In the genomic region with DNA sequence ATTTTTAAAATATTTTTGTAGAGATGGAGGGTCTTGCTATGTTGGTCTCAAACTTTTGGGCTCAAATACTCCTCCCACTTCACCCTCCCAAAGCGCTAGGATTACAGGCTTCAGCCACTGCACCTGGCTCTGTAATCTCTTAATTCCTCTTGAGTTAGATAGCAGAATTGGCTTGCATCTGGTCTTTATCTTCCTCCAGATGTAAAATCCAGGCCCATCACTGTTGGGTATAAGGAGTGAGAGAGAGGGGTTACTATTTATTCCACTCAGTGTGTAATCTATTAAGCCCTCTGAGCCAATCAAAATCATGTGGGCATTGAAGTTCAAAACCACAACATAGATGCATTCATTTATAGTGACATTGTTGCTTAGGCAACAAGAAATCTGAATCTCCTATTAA, we compare ENCODE assay signal across 22 cellular contexts. TPM values are rescaled to one million over a fixed set of nuclear protein-coding genes. Genes with fewer than 3 reads are reported as not detected.
DNase-seq lines count a peak whose midpoint lies in the region; ATAC-seq, FAIRE-seq and TF ChIP-seq lines count a peak whose summit lies in the region.
"Had no signal": no experiment of that assay in that cellular context is flagged by ENCODE, and none has a peak within 500 bp of the region (broad histone marks: within the 10 kb centered on the region; RNA-seq: fewer than 3 reads in every experiment).

No MANE protein-coding gene starts in this region.

- peak in 1 of 2 experiments; percentile 25; a peak in 1 of 4 replicates for TF ChIP-seq EP300 in SK-N-SH (IDR thresholded peaks at IDR 0.05; ENCODE audit: borderline replicate concordance in 1 of 2, low read depth in 1 of 2, low read length in 1 of 2)

- DNase-seq in BE2C (peak; percentile 32), NCI-H524 treated with DMSO at 0.1 percent for 48 hours (lab: John Stamatoyannopoulos, UW) (peak; percentile 75), SK-N-SH (peak; percentile 8), dorsolateral prefrontal cortex (no peak), kidney (no peak)
- no peak for DNase-seq in activated CD4-positive, alpha-beta T cell treated with anti-CD3 and anti-CD28 coated beads for 36 hours
- DNase-seq: AML-193, DMS153, DMS79 treated with DMSO at 0.1 percent for 48 hours, GF-D8, GOT3, H7, HFFc6 had no signal

- no peak overlapping the region for H2AFZ ChIP-seq in SK-N-SH (ENCODE audit: low read depth)

- H3K27me3 ChIP-seq in BE2C: no peaks in the 10 kb centered on the region
- no peaks in the 10 kb centered on the region for H3K27me3 ChIP-seq in SK-N-SH (ENCODE audit: insufficient read depth)
- no peaks in the 10 kb centered on the region for H3K27me3 ChIP-seq in dorsolateral prefrontal cortex
- H3K27me3 ChIP-seq: BLaER1 had no signal

- H3K27ac ChIP-seq in SK-N-SH (ENCODE audit: low read depth in 2 of 2, low read length in 1 of 2) (no peak overlapping the region; a peak in 1 of 4 replicates), dorsolateral prefrontal cortex (peak overlapping the region in 41 of 59 donors; percentile 5 to 92 (median 70)), kidney (ENCODE audit: low read depth in 2 of 2, low read length in 2 of 2) (no peak overlapping the region)
- H3K27ac ChIP-seq: 22Rv1, A549, BLaER1 had no signal

- no peaks in the 10 kb centered on the region for H3K36me3 Mint-ChIP-seq in activated CD4-positive, alpha-beta T cell treated with anti-CD3 and anti-CD28 coated beads for 36 hours (ENCODE audit: low read depth)
- H3K36me3 Mint-ChIP-seq: CD14-positive monocyte; CD4-positive, alpha-beta memory T cell had no signal

- POLR2A ChIA-PET in SK-N-SH (lab: Yijun Ruan, JAX): no interaction called here
- POLR2A ChIA-PET in activated CD4-positive, alpha-beta T cell treated with anti-CD3 and anti-CD28 coated beads for 36 hours (lab: Charles Lee): no interaction called here

- H3K4me1 ChIP-seq in BE2C: peaks cover 31% of the 10 kb centered on the region
- H3K4me1 ChIP-seq in SK-N-SH (ENCODE audit: control insufficient read depth in 1 of 2, insufficient read depth in 2 of 2, low read depth in 1 of 2, low read length in 1 of 2): peaks cover 0 to 19% of the 10 kb centered on the region in 2 experiments; a peak in 2 of 4 replicates
- H3K4me1 ChIP-seq in kidney (ENCODE audit: control insufficient read depth in 1 of 2, insufficient read depth in 1 of 2, low read depth in 1 of 2, low read length in 2 of 2): no peaks in the 10 kb centered on the region

- no peak for ATAC-seq in activated CD4-positive, alpha-beta T cell treated with anti-CD3 and anti-CD28 coated beads for 36 hours
- ATAC-seq in GM18858 (IDR thresholded peaks at IDR 0.05; ENCODE audit: unreplicated experiment) (no peak), HG02852 (IDR thresholded peaks at IDR 0.05; ENCODE audit: unreplicated experiment) (no peak)
- ATAC-seq: A549, HCT116, HepG2 had no signal

- H3F3A ChIP-seq in SK-N-SH (replicated peaks; ENCODE audit: insufficient read depth): no peaks in the 10 kb centered on the region

- intact Hi-C loops in dorsolateral prefrontal cortex (cut with DNase I) (no loop called here), kidney (cut with DNase I) (no loop called here)
- intact Hi-C loops in activated CD4-positive, alpha-beta T cell treated with anti-CD3 and anti-CD28 coated beads for 36 hours (cut with DNase I, micrococcal nuclease): no loop called here

- H3K4me3 ChIP-seq in BE2C (ENCODE audit: low read depth, low read length) (no peak overlapping the region), SK-N-SH (ENCODE audit: low read depth in 2 of 2, low read length in 1 of 2) (no peak overlapping the region), dorsolateral prefrontal cortex (no peak overlapping the region), kidney (ENCODE audit: low read length in 2 of 2) (no peak overlapping the region)
- H3K4me3 ChIP-seq: A549, BLaER1 had no signal

- CTCF ChIA-PET in SK-N-SH (lab: Yijun Ruan, JAX): interaction anchor here (2.1 kb wide), 1 partner anchor 145 kb away, joined by 5 read pairs; no protein-coding TSS in a partner anchor
- CTCF ChIA-PET in activated CD4-positive, alpha-beta T cell treated with anti-CD3 and anti-CD28 coated beads for 36 hours (lab: Charles Lee): no interaction called here

- no peaks in the 10 kb centered on the region for H3K79me2 ChIP-seq in SK-N-SH (ENCODE audit: insufficient read depth)

- no peak overlapping the region for H3K27ac Mint-ChIP-seq in activated CD4-positive, alpha-beta T cell treated with anti-CD3 and anti-CD28 coated beads for 36 hours
- H3K27ac Mint-ChIP-seq: CD14-positive monocyte; CD4-positive, alpha-beta memory T cell; HFFc6 had no signal

- H3K4me2 ChIP-seq in SK-N-SH: no peak overlapping the region
- H3K4me2 ChIP-seq: A549, BLaER1 had no signal

- no peaks in the 10 kb centered on the region for H3K9me3 Mint-ChIP-seq in activated CD4-positive, alpha-beta T cell treated with anti-CD3 and anti-CD28 coated beads for 36 hours (ENCODE audit: low read depth)
- H3K9me3 Mint-ChIP-seq: CD4-positive, alpha-beta memory T cell; HFFc6 had no signal

- H3K4me3 Mint-ChIP-seq in activated CD4-positive, alpha-beta T cell treated with anti-CD3 and anti-CD28 coated beads for 36 hours: no peak overlapping the region
- H3K4me3 Mint-ChIP-seq: CD14-positive monocyte; CD4-positive, alpha-beta memory T cell; HFFc6 had no signal

- peaks cover 2% of the 10 kb centered on the region for H3K27me3 Mint-ChIP-seq in activated CD4-positive, alpha-beta T cell treated with anti-CD3 and anti-CD28 coated beads for 36 hours

- H3K4me1 Mint-ChIP-seq in activated CD4-positive, alpha-beta T cell treated with anti-CD3 and anti-CD28 coated beads for 36 hours: no peaks in the 10 kb centered on the region
- H3K4me1 Mint-ChIP-seq: CD14-positive monocyte; CD4-positive, alpha-beta memory T cell had no signal

- TF ChIP-seq CTCF in BE2C (IDR thresholded peaks at IDR 0.05; ENCODE audit: low read depth, low read length) (no peak), SK-N-SH (IDR thresholded peaks at IDR 0.05) (no peak), dorsolateral prefrontal cortex (IDR thresholded peaks at IDR 0.05 in 54 of 56, conservative IDR thresholded peaks at IDR 0.05 in 2 of 56; ENCODE audit: low read depth in 1 of 56, partially characterized antibody in 56 of 56) (no peak), kidney (IDR thresholded peaks at IDR 0.05; ENCODE audit: borderline replicate concordance, extremely low read depth, insufficient read depth) (no peak)

- TF ChIP-seq RAD21 in SK-N-SH (IDR thresholded peaks at IDR 0.05; ENCODE audit: low read length): no peak

- H3K9ac ChIP-seq in SK-N-SH: no peak overlapping the region
- H3K9ac ChIP-seq in kidney (ENCODE audit: low read length in 2 of 2): no peak overlapping the region
- H3K9ac ChIP-seq: BLaER1 had no signal

- no peaks in the 10 kb centered on the region for H3K9me2 ChIP-seq in SK-N-SH

- no peaks in the 10 kb centered on the region for H3K9me3 ChIP-seq in BE2C
- H3K9me3 ChIP-seq in SK-N-SH: no peaks in the 10 kb centered on the region
- no peaks in the 10 kb centered on the region for H3K9me3 ChIP-seq in kidney (ENCODE audit: control insufficient read depth in 1 of 2, low read length in 2 of 2)
- H3K9me3 ChIP-seq: A549, BLaER1 had no signal

- 89% methylated on average over 1 of the region's 1 CpG for WGBS in SK-N-SH (ENCODE audit: low lambda C conversion rate)

- H3K36me3 ChIP-seq in BE2C (no peaks in the 10 kb centered on the region), SK-N-SH (replicated peaks in 1 of 2; ENCODE audit: control insufficient read depth in 1 of 2, insufficient read depth in 2 of 2, low read length in 1 of 2) (no peaks in the 10 kb centered on the region), kidney (ENCODE audit: control insufficient read depth in 1 of 2, insufficient read depth in 2 of 2, low read length in 2 of 2) (no peaks in the 10 kb centered on the region)
- H3K36me3 ChIP-seq: BLaER1 had no signal

- FAIRE-seq in kidney (lab: Jason Lieb, UNC): no peak
- FAIRE-seq: A549, HepG2 had no signal

- no peaks in the 10 kb centered on the region for H4K20me1 ChIP-seq in SK-N-SH (ENCODE audit: insufficient read depth)
- H4K20me1 ChIP-seq: BLaER1 had no signal

TF ChIP-seq in SK-N-SH, 30 proteins besides CTCF, POLR2A, EP300 and RAD21:
- TF ChIP-seq RCOR1 (IDR thresholded peaks at IDR 0.05; ENCODE audit: low read length): no peak
- TF ChIP-seq GATA2 (CRISPR knock-in tag; IDR thresholded peaks at IDR 0.05): peak; percentile 40; the same call in 1 of the 2 replicates
TF ChIP-seq in SK-N-SH: peak in this region for 1.

RNA-seq across cellular contexts. Expression of gene ANK2, which starts 33.9 kb away (rescaled TPM):
- polyA plus RNA-seq in BE2C (2012; ENCODE audit: insufficient read depth, insufficient read length, low read depth): 32.4 TPM
- polyA plus RNA-seq in SK-N-SH (2012; rRNA removed): 0.69 and 1.5 TPM in 2 replicates
- 1.4 and 1.6 TPM in 2 replicates for polyA plus RNA-seq in SK-N-SH (2012; cell fraction: cytosol; rRNA removed)
- polyA plus RNA-seq in SK-N-SH (2012; cell fraction: nucleus; rRNA removed): 2.2 and 2.8 TPM in 2 replicates
- total RNA-seq in dorsolateral prefrontal cortex: 100 to 1,000 TPM; 454 to 846 (median 697) TPM
- total RNA-seq in kidney: 21.1 TPM
- 125 TPM for polyA plus RNA-seq in kidney (ENCODE audit: insufficient read depth, low read depth, low replicate concordance)
- total RNA-seq in activated CD4-positive, alpha-beta T cell treated with anti-CD3 and anti-CD28 coated beads for 36 hours: 1 to 10 TPM; 2.1 to 3.3 TPM
- total RNA-seq: CD4-positive, alpha-beta memory T cell had no signal
- polyA plus RNA-seq: CD14-positive monocyte; CD4-positive, alpha-beta memory T cell had no signal

Comparison
In these comparisons a context has a peak if more than half of its experiments do, and no peak if none do; other contexts are left out.
1. DNase-seq: peak in BE2C (single experiment), NCI-H524 treated with DMSO at 0.1 percent for 48 hours (single experiment) and SK-N-SH (single experiment); none in dorsolateral prefrontal cortex (0 of 10), kidney (single experiment) and activated CD4-positive, alpha-beta T cell treated with anti-CD3 and anti-CD28 coated beads for 36 hours (single experiment).
2. H3K27ac ChIP-seq: peak in dorsolateral prefrontal cortex (41 of 59); none in SK-N-SH (0 of 2) and kidney (0 of 2).
3. RNA of gene ANK2, which starts 33.9 kb away (total RNA-seq): 454 to 846 TPM in dorsolateral prefrontal cortex; 21.1 TPM in kidney (single experiment) and 2.1 to 3.3 TPM in activated CD4-positive, alpha-beta T cell treated with anti-CD3 and anti-CD28 coated beads for 36 hours; every median in the first group is over 10 times any median in the second.